In the genomic region with DNA sequence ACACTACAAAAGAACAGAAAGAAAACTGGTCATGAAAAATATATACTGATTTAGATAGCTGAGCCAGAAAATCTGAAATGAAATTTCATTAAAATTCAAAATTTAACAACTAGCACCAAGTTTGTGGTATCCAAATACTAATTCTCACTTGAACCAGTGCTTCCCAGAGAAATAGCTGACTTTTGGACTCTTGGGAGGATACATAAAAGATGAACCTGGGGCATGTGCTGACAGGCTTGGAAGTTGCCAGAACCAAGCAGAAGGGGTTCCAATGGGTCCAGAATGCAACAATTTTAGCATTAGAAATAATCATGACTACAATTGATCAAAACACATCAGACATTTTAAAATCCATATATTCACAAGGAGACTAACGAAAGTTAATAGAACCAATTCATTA, we compare ENCODE assay signal across 26 cellular contexts.
"Had no signal": no experiment of that assay in that cellular context is flagged by ENCODE, and none has a peak within 500 bp of the region (broad histone marks: within the 10 kb centered on the region; RNA-seq: fewer than 3 reads in every experiment).

No MANE protein-coding gene starts in this region.

- H3K27ac ChIP-seq: stomach, suprapubic skin, testis, thoracic aorta, thyroid gland, tibial artery, tibial nerve, transverse colon, upper lobe of left lung, upper lobe of right lung, uterus, vagina had no signal

- H3K4me3 ChIP-seq: stomach, suprapubic skin, testis, thoracic aorta, thyroid gland, tibial artery, tibial nerve, transverse colon, upper lobe of left lung, upper lobe of right lung, uterus, vagina had no signal

- H3K36me3 ChIP-seq: stomach, suprapubic skin, thoracic aorta, thyroid gland, tibial artery, tibial nerve, transverse colon, upper lobe of left lung, upper lobe of right lung, uterus, vagina had no signal

- H3K4me1 ChIP-seq: stomach, suprapubic skin, testis, thyroid gland, tibial artery, tibial nerve, transverse colon, upper lobe of left lung, upper lobe of right lung, uterus, vagina had no signal

- DNase-seq: stimulated activated CD4-positive, alpha-beta T cell treated with anti-CD3 and anti-CD28 coated beads, Interleukin-2, amount 100 ng/mL, for 48 hours; stimulated activated CD4-positive, alpha-beta T cell treated with anti-CD3 and anti-CD28 coated beads, Interleukin-4, amount 100 ng/mL, for 1 hour; stimulated activated CD4-positive, alpha-beta T cell treated with anti-CD3 and anti-CD28 coated beads, Interleukin-4, amount 100 ng/mL, for 24 hours; stimulated activated CD4-positive, alpha-beta T cell treated with anti-CD3 and anti-CD28 coated beads, Interleukin-4, amount 100 ng/mL, for 4 hours; stimulated activated CD8-positive, alpha-beta memory T cell treated with anti-CD3 and anti-CD28 coated beads, Interleukin-4, amount 100 ng/mL, for 48 hours; stimulated activated naive B cell treated with anti-CD40 and anti-IgM and Interleukin-4, amounts not matched to agents 10 μg/mL and 1 μg/mL and 100 μg/mL, for 72 hours; stimulated activated naive CD4-positive, alpha-beta T cell; stimulated activated naive CD4-positive, alpha-beta T cell treated with Interleukin-2 at 50 U/mL for 16 hours; stimulated activated naive CD8-positive, alpha-beta T cell treated with anti-CD3 and anti-CD28 coated beads, Interleukin-15, amount 100 ng/mL, for 72 hours; stimulated activated naive CD8-positive, alpha-beta T cell treated with anti-CD3 and anti-CD28 coated beads, Interleukin-15, Interleukin-2, amounts not matched to agents 100 U/mL and 50 U/mL, for 24 hours; stomach; substantia nigra; testis; thyroid gland; tibial artery; transverse colon; trophoblast cell; upper lobe of left lung; upper lobe of right lung; uterus had no signal

- H3K27me3 ChIP-seq: stomach, suprapubic skin, testis, thyroid gland, tibial artery, tibial nerve, transverse colon, upper lobe of left lung, upper lobe of right lung, uterus, vagina had no signal

- H3K9me3 ChIP-seq: suprapubic skin, testis, thoracic aorta, thyroid gland, tibial artery, tibial nerve, transverse colon, upper lobe of left lung, upper lobe of right lung, uterus had no signal

- ATAC-seq: stimulated activated effector memory CD8-positive, alpha-beta T cell treated with anti-CD3 and anti-CD28 coated beads, Interleukin-12 subunit alpha, Interleukin-12 subunit beta, amount 100 ng/mL, for 72 hours; stimulated activated memory B cell treated with anti-CD40 and anti-IgM and Interleukin-4, amounts not matched to agents 10 μg/mL and 1 μg/mL and 100 μg/mL, for 72 hours; stimulated activated naive B cell treated with anti-CD40 and anti-IgM and Interleukin-4, amounts not matched to agents 10 μg/mL and 1 μg/mL and 100 μg/mL, for 72 hours; stimulated activated naive CD8-positive, alpha-beta T cell treated with anti-CD3 and anti-CD28 coated beads, Interleukin-15, amount 100 ng/mL, for 72 hours; stimulated activated naive CD8-positive, alpha-beta T cell treated with anti-CD3 and anti-CD28 coated beads, Interleukin-15, Interleukin-2, amounts not matched to agents 100 U/mL and 50 U/mL, for 24 hours; upper lobe of right lung had no signal
